ENCODE assay signal across 23 cellular contexts in the genomic region with DNA sequence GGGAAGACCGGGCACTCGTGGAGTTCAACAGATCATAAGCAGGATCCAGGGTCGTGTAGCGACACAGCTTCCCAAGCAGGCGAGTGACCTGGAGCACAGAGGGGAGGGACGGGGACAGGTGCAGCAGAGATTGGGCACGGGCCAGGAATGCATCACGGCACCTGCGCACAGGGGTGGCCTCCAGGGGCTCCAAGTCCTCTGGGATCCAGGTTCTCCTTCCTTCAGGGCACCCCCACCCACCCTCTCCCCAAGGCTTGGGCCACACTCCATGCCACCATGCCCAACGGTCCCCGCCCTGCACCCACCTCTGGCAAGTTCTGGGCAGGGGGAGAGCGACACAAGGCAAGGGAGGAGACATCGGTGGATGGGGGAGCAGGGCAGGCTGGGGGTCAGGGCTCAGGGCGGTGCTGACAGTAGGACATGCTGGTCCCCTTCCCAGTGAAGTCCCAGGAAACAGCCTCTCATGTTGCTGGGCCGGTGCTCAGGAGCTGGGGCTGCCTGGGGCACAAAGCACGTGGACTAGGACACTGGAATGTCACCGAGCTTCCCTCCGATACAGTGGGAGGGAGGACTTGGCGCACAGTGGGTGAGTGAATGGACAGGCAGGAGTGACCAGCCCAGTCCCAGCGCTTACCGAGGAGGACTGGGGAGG.
DNase-seq lines count a peak whose midpoint lies in the region; ATAC-seq, FAIRE-seq and TF ChIP-seq lines count a peak whose summit lies in the region.
"Had no signal": no experiment of that assay in that cellular context is flagged by ENCODE, and none has a peak within 500 bp of the region (broad histone marks: within the 10 kb centered on the region; RNA-seq: fewer than 3 reads in every experiment).

No MANE protein-coding gene starts in this region.

- H4K8ac ChIP-seq in H1 (ENCODE audit: extremely low read depth, insufficient read depth, low read length) (no peak overlapping the region; the same call in 1 of the 2 replicates), H9 (replicated peaks; ENCODE audit: insufficient read length, low read depth, low read length) (no peak overlapping the region)

- intact Hi-C loops in spleen (cut with DNase I; ENCODE audit: low total_unique reads), result no loop called here

- DNase-seq in NCI-H2107 treated with DMSO at 0.1 percent for 48 hours (lab: John Stamatoyannopoulos, UW; ENCODE audit: unreplicated experiment) (peak; percentile 38), NCI-H2107 (lab: John Stamatoyannopoulos, UW) (no peak), H7 (peak; percentile 67), H1 (ENCODE audit: low read depth in 1 of 2, low spot score in 2 of 2) (no peak), spleen (peak; percentile 72), H9 (no peak), NCI-H446 (lab: John Stamatoyannopoulos, UW) (no peak)
- DNase-seq in activated CD8-positive, alpha-beta T cell treated with anti-CD3 and anti-CD28 coated beads, Interleukin-2, amount 10 ng/mL, durations not matched to agents 7 days and 5 days, result no peak
- DNase-seq: BE2C; CD4-positive, alpha-beta memory T cell; GDM1; HFFc6; KBM-7; MV-4-11; NCI-H146; NCI-H2081 treated with DMSO at 0.1 percent for 48 hours; NCI-H446 treated with DMSO at 0.1 percent for 48 hours; NCI-H69; NK-92 treated with Interleukin-12 subunit alpha and Interleukin-12 subunit beta, amount 100 ng/mL, for 24 hours; SHP77 treated with DMSO at 0.1 percent for 48 hours; T-cell had no signal

- FAIRE-seq in H1 (lab: Jason Lieb, UNC), result no peak
- FAIRE-seq: A204.1 had no signal

- TF ChIP-seq CTCF in H1 (IDR thresholded peaks at IDR 0.05; ENCODE audit: control extremely low read depth in 1 of 3, insufficient read depth in 1 of 3, low read depth in 1 of 3, low read length in 3 of 3) (no peak), spleen (IDR thresholded peaks at IDR 0.05 in 8 of 11, conservative IDR thresholded peaks at IDR 0.05 in 3 of 11) (no peak), H9 (conservative IDR thresholded peaks at IDR 0.05) (no peak)

- H3K79me2 ChIP-seq in H1 (ENCODE audit: control insufficient read depth in 1 of 2, insufficient read depth in 2 of 2, low read length in 2 of 2) (no peaks in the 10 kb centered on the region), H9 (ENCODE audit: insufficient read depth, low read length) (no peaks in the 10 kb centered on the region)

- H2BK120ac ChIP-seq in H1 (replicated peaks; ENCODE audit: low read depth, low read length) (no peak overlapping the region), H9 (ENCODE audit: low read depth, low read length, poor library complexity, severe bottlenecking) (no peak overlapping the region)

- H3T11ph ChIP-seq in H9 (ENCODE audit: low read length), result no peak overlapping the region

- H2BK20ac ChIP-seq in H1 (ENCODE audit: low read length), result no peak overlapping the region
- no peak overlapping the region for H2BK20ac ChIP-seq in H9 (ENCODE audit: low read depth, low read length, poor library complexity, severe bottlenecking)

- H2BK5ac ChIP-seq in H1 (ENCODE audit: low read depth, low read length), result no peak overlapping the region
- H2BK5ac ChIP-seq in H9 (ENCODE audit: insufficient read length, low read length), result no peak overlapping the region

- H3K4me2 ChIP-seq in H1 (ENCODE audit: insufficient read depth in 1 of 2, low read depth in 2 of 2, low read length in 2 of 2) (no peak overlapping the region), H9 (ENCODE audit: insufficient read depth, insufficient read length, low read length) (no peak overlapping the region)

- 86% methylated on average over 19 of the region's 21 CpGs; no CpG with 5 or more reads in 1 of the 2 experiments for WGBS in H1 (ENCODE audit: extremely low coverage in 1 of 2, insufficient coverage in 1 of 2, insufficient read length in 1 of 2, insufficient replicate concordance in 2 of 2, low coverage in 1 of 2, low lambda C conversion rate in 2 of 2, missing lambda C conversion rate in 1 of 2), 2 experiments
- 72 to 87% (median 82%) methylated on average over 9 to 21 of the region's 21 CpGs for WGBS in spleen, 5 donors
- WGBS in H9 (ENCODE audit: extremely low coverage, insufficient read length, low lambda C conversion rate), result no CpG with 5 or more reads among the region's 21 CpGs

- no peaks in the 10 kb centered on the region; the same call in 1 of the 2 replicates for H3K27me3 Mint-ChIP-seq in H9 (ENCODE audit: low read depth)
- H3K27me3 Mint-ChIP-seq in activated CD8-positive, alpha-beta T cell treated with anti-CD3 and anti-CD28 coated beads, Interleukin-2, amount 10 ng/mL, durations not matched to agents 7 days and 5 days (ENCODE audit: low read depth), result no peaks in the 10 kb centered on the region

- peak overlapping the region in 1 of 3 experiments; percentile 70; a peak in 4 of 7 replicates for H3K27ac Mint-ChIP-seq in H9
- H3K27ac Mint-ChIP-seq in activated CD8-positive, alpha-beta T cell treated with anti-CD3 and anti-CD28 coated beads, Interleukin-2, amount 10 ng/mL, durations not matched to agents 7 days and 5 days, result no peak overlapping the region
- H3K27ac Mint-ChIP-seq: CD4-positive, alpha-beta memory T cell; HFFc6; T-cell had no signal

- H3K14ac ChIP-seq in H1 (ENCODE audit: insufficient read length), result no peak overlapping the region
- no peak overlapping the region; the same call in 1 of the 2 replicates for H3K14ac ChIP-seq in H9 (ENCODE audit: insufficient read depth, low read length)

- CTCF ChIA-PET in H1 (lab: Charles Lee; ENCODE audit: partially characterized antibody), result interaction anchor here (1.8 kb wide), 1 partner anchor 22 kb away, joined by 6 read pairs; no protein-coding TSS in a partner anchor
- CTCF ChIA-PET in activated CD8-positive, alpha-beta T cell treated with anti-CD3 and anti-CD28 coated beads, Interleukin-2, amount 10 ng/mL, durations not matched to agents 7 days and 5 days (lab: Charles Lee), result no interaction called here

- POLR2A ChIA-PET in H1 (lab: Charles Lee; ENCODE audit: partially characterized antibody), result interaction anchor here (1.2 to 1.7 kb wide), 2 partner anchors 19 to 21 kb away, joined by 3 read pairs; no protein-coding TSS in a partner anchor
- POLR2A ChIA-PET in activated CD8-positive, alpha-beta T cell treated with anti-CD3 and anti-CD28 coated beads, Interleukin-2, amount 10 ng/mL, durations not matched to agents 7 days and 5 days (lab: Charles Lee), result no interaction called here

- H2AFZ ChIP-seq in H1 (ENCODE audit: low read length), result no peak overlapping the region
- no peak overlapping the region for H2AFZ ChIP-seq in H9 (ENCODE audit: low read length)

- no peak overlapping the region for H3K9ac ChIP-seq in H1 (replicated peaks in 1 of 4; ENCODE audit: extremely low read depth in 1 of 4, low read depth in 3 of 4, low read length in 3 of 4)
- no peak overlapping the region for H3K9ac ChIP-seq in H9 (ENCODE audit: extremely low read depth, insufficient read length, low read length)

- H3K4me1 Mint-ChIP-seq in H9, result peaks cover 6 to 22% of the 10 kb centered on the region in 2 experiments
- no peaks in the 10 kb centered on the region for H3K4me1 Mint-ChIP-seq in activated CD8-positive, alpha-beta T cell treated with anti-CD3 and anti-CD28 coated beads, Interleukin-2, amount 10 ng/mL, durations not matched to agents 7 days and 5 days (ENCODE audit: low read depth)
- H3K4me1 Mint-ChIP-seq: T-cell had no signal

- H4K91ac ChIP-seq in H1 (replicated peaks; ENCODE audit: insufficient read length, low read length) (peak overlapping the region; percentile 68), H9 (ENCODE audit: insufficient read length, low read depth, low read length) (no peak overlapping the region)

- H3K27me3 ChIP-seq in H7 (ENCODE audit: control insufficient read depth, insufficient read depth, low read length) (no peaks in the 10 kb centered on the region), H1 (replicated peaks in 1 of 4; ENCODE audit: control insufficient read depth in 3 of 4, extremely low read depth in 1 of 4, insufficient read depth in 3 of 4, low read length in 3 of 4) (no peaks in the 10 kb centered on the region; a peak in 2 of 7 replicates), spleen (replicated peaks in 1 of 7) (peaks cover 0 to 24% (median 0%) of the 10 kb centered on the region in 7 donors), H9 (ENCODE audit: insufficient read depth, low read length) (no peaks in the 10 kb centered on the region)
- H3K27me3 ChIP-seq: BE2C had no signal

- H3K27ac ChIP-seq in H1 (ENCODE audit: low read depth, low read length), result no peak overlapping the region
- no peak overlapping the region for H3K27ac ChIP-seq in spleen
- no peak overlapping the region for H3K27ac ChIP-seq in H9 (ENCODE audit: insufficient read length, low read depth, low read length)

- H2BK12ac ChIP-seq in H1 (ENCODE audit: low read depth, low read length), result peak overlapping the region; percentile 1; the same call in 1 of the 2 replicates
- no peak overlapping the region for H2BK12ac ChIP-seq in H9 (ENCODE audit: insufficient read length, low read depth, low read length)

- H3K4ac ChIP-seq in H1 (replicated peaks; ENCODE audit: insufficient read length, low read depth, low read length) (peak overlapping the region; percentile 79), H9 (ENCODE audit: low read depth, low read length) (no peak overlapping the region)

- ATAC-seq in activated CD8-positive, alpha-beta T cell treated with anti-CD3 and anti-CD28 coated beads, Interleukin-2, amount 10 ng/mL, durations not matched to agents 7 days and 5 days, result no peak
- ATAC-seq: SK-N-SH treated with all-trans-retinoic acid at 6 μM for 48 hours, T-cell had no signal

- no peak for TF ChIP-seq RAD21 in H1 (IDR thresholded peaks at IDR 0.05 in 1 of 2, conservative IDR thresholded peaks at IDR 0.05 in 1 of 2; ENCODE audit: low read depth in 2 of 2, low read length in 2 of 2)

- H4K5ac ChIP-seq in H1 (ENCODE audit: insufficient read length, low read depth, low read length), result no peak overlapping the region
- H4K5ac ChIP-seq in H9 (ENCODE audit: insufficient read length, low read depth, low read length), result no peak overlapping the region

- H3K36me3 ChIP-seq in H7 (replicated peaks; ENCODE audit: control insufficient read depth, insufficient read depth, low read length) (no peaks in the 10 kb centered on the region), H1 (ENCODE audit: control insufficient read depth in 2 of 4, insufficient read depth in 4 of 4, low read length in 3 of 4) (no peaks in the 10 kb centered on the region), spleen (no peaks in the 10 kb centered on the region)
- H3K36me3 ChIP-seq: BE2C had no signal

- H3K56ac ChIP-seq in H1 (replicated peaks; ENCODE audit: insufficient read length, low read depth, low read length), result no peak overlapping the region
- H3K56ac ChIP-seq in H9 (ENCODE audit: insufficient read length, low read depth, low read length), result no peak overlapping the region

- TF ChIP-seq EP300 in H1 (IDR thresholded peaks at IDR 0.05; ENCODE audit: borderline replicate concordance in 1 of 2, low read depth in 2 of 2, low read length in 2 of 2), result no peak

- H3K18ac ChIP-seq in H1 (ENCODE audit: extremely low read depth, low read length) (no peak overlapping the region), H9 (ENCODE audit: insufficient read length, low read depth, low read length) (no peak overlapping the region)

- 0 out of 7 replicates have a peak, but pooled peaks cover 0 to 2% (median 0%) of the 10 kb centered on the region in 3 experiments for H3K36me3 Mint-ChIP-seq in H9 (ENCODE audit: insufficient read depth in 1 of 3, low read depth in 3 of 3)
- H3K36me3 Mint-ChIP-seq in activated CD8-positive, alpha-beta T cell treated with anti-CD3 and anti-CD28 coated beads, Interleukin-2, amount 10 ng/mL, durations not matched to agents 7 days and 5 days (ENCODE audit: low read depth), result no peaks in the 10 kb centered on the region
- H3K36me3 Mint-ChIP-seq: CD4-positive, alpha-beta memory T cell; T-cell had no signal

- H3K23ac ChIP-seq in H1 (ENCODE audit: insufficient read length) (no peak overlapping the region), H9 (ENCODE audit: insufficient read length, low read depth, low read length) (no peak overlapping the region)

- H3K4me1 ChIP-seq in H1 (replicated peaks in 1 of 4; ENCODE audit: control insufficient read depth in 3 of 4, insufficient read depth in 4 of 4, low read length in 3 of 4), result peaks cover 0 to 3% (median 0%) of the 10 kb centered on the region in 4 experiments; a peak in 1 of 7 replicates
- peaks cover 0 to 4% (median 0%) of the 10 kb centered on the region in 6 donors for H3K4me1 ChIP-seq in spleen
- H3K4me1 ChIP-seq in H9 (ENCODE audit: insufficient read depth, low read length), result no peaks in the 10 kb centered on the region
- H3K4me1 ChIP-seq: BE2C had no signal

- H3K4me3 ChIP-seq in H7 (ENCODE audit: insufficient read depth, low read depth, low read length), result no peak overlapping the region
- no peak overlapping the region for H3K4me3 ChIP-seq in H1 (ENCODE audit: extremely low read depth in 1 of 4, insufficient read depth in 2 of 4, low read depth in 3 of 4, low read length in 4 of 4)
- H3K4me3 ChIP-seq in spleen, result no peak overlapping the region

- H3K23me2 ChIP-seq in H1 (ENCODE audit: low read depth, low read length) (no peaks in the 10 kb centered on the region), H9 (ENCODE audit: insufficient read length, low read depth, low read length, poor library complexity, severe bottlenecking) (no peaks in the 10 kb centered on the region)

- TF ChIP-seq POLR2A in H1 (IDR thresholded peaks at IDR 0.05; ENCODE audit: control extremely low read depth in 1 of 2, low read depth in 2 of 2, low read length in 2 of 2), result no peak
- TF ChIP-seq POLR2A in spleen (IDR thresholded peaks at IDR 0.05), result no peak

- no peaks in the 10 kb centered on the region for H3K79me1 ChIP-seq in H1 (ENCODE audit: low read depth, low read length)
- H3K79me1 ChIP-seq in H9 (ENCODE audit: insufficient read depth, low read depth, low read length, poor library complexity, severe bottlenecking), result no peaks in the 10 kb centered on the region

- H3K4me3 Mint-ChIP-seq in H9, result no peak overlapping the region
- no peak overlapping the region for H3K4me3 Mint-ChIP-seq in activated CD8-positive, alpha-beta T cell treated with anti-CD3 and anti-CD28 coated beads, Interleukin-2, amount 10 ng/mL, durations not matched to agents 7 days and 5 days
- H3K4me3 Mint-ChIP-seq: CD4-positive, alpha-beta memory T cell; HFFc6; T-cell had no signal

- H3K9me3 ChIP-seq in H1 (ENCODE audit: insufficient read depth in 2 of 2, low read depth in 1 of 2, low read length in 1 of 2) (no peaks in the 10 kb centered on the region), spleen (peaks cover 0 to 2% (median 0%) of the 10 kb centered on the region in 8 donors), H9 (ENCODE audit: control insufficient read depth, low read depth, low read length) (no peaks in the 10 kb centered on the region)
- H3K9me3 ChIP-seq: BE2C had no signal

- H4K20me1 ChIP-seq in H1 (replicated peaks in 1 of 2; ENCODE audit: control insufficient read depth in 1 of 2, insufficient read depth in 2 of 2, low read length in 2 of 2) (no peaks in the 10 kb centered on the region), H9 (ENCODE audit: control insufficient read depth, insufficient read depth, insufficient read length) (no peaks in the 10 kb centered on the region)

- no peak overlapping the region for H2AK5ac ChIP-seq in H1 (ENCODE audit: low read depth, low read length)
- H2AK5ac ChIP-seq in H9 (ENCODE audit: insufficient read length, low read length), result no peak overlapping the region

- no peaks in the 10 kb centered on the region for H3K9me3 Mint-ChIP-seq in H9
- no peaks in the 10 kb centered on the region for H3K9me3 Mint-ChIP-seq in activated CD8-positive, alpha-beta T cell treated with anti-CD3 and anti-CD28 coated beads, Interleukin-2, amount 10 ng/mL, durations not matched to agents 7 days and 5 days (ENCODE audit: insufficient read depth)
- H3K9me3 Mint-ChIP-seq: T-cell had no signal

- H2BK15ac ChIP-seq in H1 (ENCODE audit: low read length) (no peak overlapping the region), H9 (ENCODE audit: low read depth, low read length) (no peak overlapping the region)

Comparison
In these comparisons a context has a peak if more than half of its experiments do, and no peak if none do; other contexts are left out.
1. DNase-seq: peak in NCI-H2107 treated with DMSO at 0.1 percent for 48 hours (single experiment), H7 (single experiment) and spleen (single experiment); none in NCI-H2107 (single experiment), H1 (0 of 2), H9 (single experiment), activated CD8-positive, alpha-beta T cell treated with anti-CD3 and anti-CD28 coated beads, Interleukin-2, amount 10 ng/mL, durations not matched to agents 7 days and 5 days (single experiment) and NCI-H446 (0 of 2).